In the genomic region with DNA sequence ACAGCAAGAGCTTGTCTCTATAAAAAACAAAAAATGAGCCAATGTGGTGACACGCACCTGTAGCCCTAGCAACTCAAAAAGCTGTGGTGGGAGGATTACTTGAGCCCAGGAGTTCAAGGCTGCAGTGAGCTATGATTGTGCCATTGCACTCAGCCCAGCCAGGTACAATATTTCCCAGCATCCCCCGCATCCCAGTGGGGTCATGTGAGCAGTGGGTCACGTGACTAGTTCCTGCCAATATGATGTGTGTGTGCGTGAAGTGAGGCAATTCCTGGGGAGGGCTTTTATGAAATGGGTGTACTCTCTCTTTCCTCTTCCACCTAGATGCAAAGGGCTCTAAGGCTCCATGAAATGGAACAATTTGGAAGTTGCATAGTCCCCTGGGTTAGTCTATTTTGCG, we compare ENCODE assay signal across 1 cellular context.
A peak's percentile ranks its signal among the peaks of the same experiment; 100 is the strongest.
TF ChIP-seq lines count a peak whose summit lies in the region.

No MANE protein-coding gene starts in this region.

TF ChIP-seq in GM12878, 131 proteins besides CTCF, POLR2A, EP300 and RAD21:
- TF ChIP-seq, protein P1, sequence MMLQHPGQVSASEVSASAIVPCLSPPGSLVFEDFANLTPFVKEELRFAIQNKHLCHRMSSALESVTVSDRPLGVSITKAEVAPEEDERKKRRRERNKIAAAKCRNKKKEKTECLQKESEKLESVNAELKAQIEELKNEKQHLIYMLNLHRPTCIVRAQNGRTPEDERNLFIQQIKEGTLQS (IDR thresholded peaks at IDR 0.05; ENCODE audit: borderline replicate concordance, extremely low read depth, low read depth, low read length), result no peak
- TF ChIP-seq EGR1 (IDR thresholded peaks at IDR 0.05; ENCODE audit: borderline replicate concordance in 1 of 2, low read depth in 2 of 2, low read length in 2 of 2), result no peak
- no peak for TF ChIP-seq BCL11A (IDR thresholded peaks at IDR 0.05; ENCODE audit: low read depth, low read length)
- peak; percentile 52; the same call in 1 of the 2 replicates for TF ChIP-seq RAD51 (IDR thresholded peaks at IDR 0.05)
- TF ChIP-seq RBBP5 (conservative IDR thresholded peaks at IDR 0.05), result no peak
- TF ChIP-seq RFX5 (IDR thresholded peaks at IDR 0.05; ENCODE audit: low read depth, low read length), result no peak
- TF ChIP-seq, protein P2, sequence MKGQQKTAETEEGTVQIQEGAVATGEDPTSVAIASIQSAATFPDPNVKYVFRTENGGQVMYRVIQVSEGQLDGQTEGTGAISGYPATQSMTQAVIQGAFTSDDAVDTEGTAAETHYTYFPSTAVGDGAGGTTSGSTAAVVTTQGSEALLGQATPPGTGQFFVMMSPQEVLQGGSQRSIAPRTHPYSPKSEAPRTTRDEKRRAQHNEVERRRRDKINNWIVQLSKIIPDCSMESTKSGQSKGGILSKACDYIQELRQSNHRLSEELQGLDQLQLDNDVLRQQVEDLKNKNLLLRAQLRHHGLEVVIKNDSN (IDR thresholded peaks at IDR 0.05; ENCODE audit: borderline replicate concordance, extremely low read length, insufficient read depth, low read depth, low read length), result peak; percentile 57
- TF ChIP-seq CHD1 (IDR thresholded peaks at IDR 0.05; ENCODE audit: low read depth, low read length), result no peak
- no peak for TF ChIP-seq MYC (IDR thresholded peaks at IDR 0.05; ENCODE audit: insufficient read depth, insufficient read length, insufficient replicate concordance, low read length, severe bottlenecking)
- TF ChIP-seq, protein P3, sequence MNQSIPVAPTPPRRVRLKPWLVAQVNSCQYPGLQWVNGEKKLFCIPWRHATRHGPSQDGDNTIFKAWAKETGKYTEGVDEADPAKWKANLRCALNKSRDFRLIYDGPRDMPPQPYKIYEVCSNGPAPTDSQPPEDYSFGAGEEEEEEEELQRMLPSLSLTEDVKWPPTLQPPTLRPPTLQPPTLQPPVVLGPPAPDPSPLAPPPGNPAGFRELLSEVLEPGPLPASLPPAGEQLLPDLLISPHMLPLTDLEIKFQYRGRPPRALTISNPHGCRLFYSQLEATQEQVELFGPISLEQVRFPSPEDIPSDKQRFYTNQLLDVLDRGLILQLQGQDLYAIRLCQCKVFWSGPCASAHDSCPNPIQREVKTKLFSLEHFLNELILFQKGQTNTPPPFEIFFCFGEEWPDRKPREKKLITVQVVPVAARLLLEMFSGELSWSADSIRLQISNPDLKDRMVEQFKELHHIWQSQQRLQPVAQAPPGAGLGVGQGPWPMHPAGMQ (IDR thresholded peaks at IDR 0.05; ENCODE audit: borderline replicate concordance), result no peak
- peak in 1 of 2 experiments; percentile 14; a peak in 1 of 4 replicates for TF ChIP-seq BHLHE40 (IDR thresholded peaks at IDR 0.05; ENCODE audit: borderline replicate concordance in 1 of 2, low read depth in 2 of 2, low read length in 1 of 2)
- no peak for TF ChIP-seq ZNF384 (IDR thresholded peaks at IDR 0.05; ENCODE audit: borderline replicate concordance, low read depth, low read length)
- TF ChIP-seq ZNF24 (IDR thresholded peaks at IDR 0.05), result no peak
